1 cellular context compared by ENCODE assay signal in genomic region chr14:61475316-61475715, GRCh38.
TF ChIP-seq lines count a peak whose summit lies in the region.

No MANE protein-coding gene starts in this region.

TF ChIP-seq in WTC11, 78 proteins besides CTCF, POLR2A, EP300 and RAD21 (continued from another document):
- TF ChIP-seq, protein P1, sequence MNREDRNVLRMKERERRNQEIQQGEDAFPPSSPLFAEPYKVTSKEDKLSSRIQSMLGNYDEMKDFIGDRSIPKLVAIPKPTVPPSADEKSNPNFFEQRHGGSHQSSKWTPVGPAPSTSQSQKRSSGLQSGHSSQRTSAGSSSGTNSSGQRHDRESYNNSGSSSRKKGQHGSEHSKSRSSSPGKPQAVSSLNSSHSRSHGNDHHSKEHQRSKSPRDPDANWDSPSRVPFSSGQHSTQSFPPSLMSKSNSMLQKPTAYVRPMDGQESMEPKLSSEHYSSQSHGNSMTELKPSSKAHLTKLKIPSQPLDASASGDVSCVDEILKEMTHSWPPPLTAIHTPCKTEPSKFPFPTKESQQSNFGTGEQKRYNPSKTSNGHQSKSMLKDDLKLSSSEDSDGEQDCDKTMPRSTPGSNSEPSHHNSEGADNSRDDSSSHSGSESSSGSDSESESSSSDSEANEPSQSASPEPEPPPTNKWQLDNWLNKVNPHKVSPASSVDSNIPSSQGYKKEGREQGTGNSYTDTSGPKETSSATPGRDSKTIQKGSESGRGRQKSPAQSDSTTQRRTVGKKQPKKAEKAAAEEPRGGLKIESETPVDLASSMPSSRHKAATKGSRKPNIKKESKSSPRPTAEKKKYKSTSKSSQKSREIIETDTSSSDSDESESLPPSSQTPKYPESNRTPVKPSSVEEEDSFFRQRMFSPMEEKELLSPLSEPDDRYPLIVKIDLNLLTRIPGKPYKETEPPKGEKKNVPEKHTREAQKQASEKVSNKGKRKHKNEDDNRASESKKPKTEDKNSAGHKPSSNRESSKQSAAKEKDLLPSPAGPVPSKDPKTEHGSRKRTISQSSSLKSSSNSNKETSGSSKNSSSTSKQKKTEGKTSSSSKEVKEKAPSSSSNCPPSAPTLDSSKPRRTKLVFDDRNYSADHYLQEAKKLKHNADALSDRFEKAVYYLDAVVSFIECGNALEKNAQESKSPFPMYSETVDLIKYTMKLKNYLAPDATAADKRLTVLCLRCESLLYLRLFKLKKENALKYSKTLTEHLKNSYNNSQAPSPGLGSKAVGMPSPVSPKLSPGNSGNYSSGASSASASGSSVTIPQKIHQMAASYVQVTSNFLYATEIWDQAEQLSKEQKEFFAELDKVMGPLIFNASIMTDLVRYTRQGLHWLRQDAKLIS (CRISPR knock-in tag; IDR thresholded peaks at IDR 0.05; ENCODE audit: borderline replicate concordance), result no peak
- TF ChIP-seq, protein P2, sequence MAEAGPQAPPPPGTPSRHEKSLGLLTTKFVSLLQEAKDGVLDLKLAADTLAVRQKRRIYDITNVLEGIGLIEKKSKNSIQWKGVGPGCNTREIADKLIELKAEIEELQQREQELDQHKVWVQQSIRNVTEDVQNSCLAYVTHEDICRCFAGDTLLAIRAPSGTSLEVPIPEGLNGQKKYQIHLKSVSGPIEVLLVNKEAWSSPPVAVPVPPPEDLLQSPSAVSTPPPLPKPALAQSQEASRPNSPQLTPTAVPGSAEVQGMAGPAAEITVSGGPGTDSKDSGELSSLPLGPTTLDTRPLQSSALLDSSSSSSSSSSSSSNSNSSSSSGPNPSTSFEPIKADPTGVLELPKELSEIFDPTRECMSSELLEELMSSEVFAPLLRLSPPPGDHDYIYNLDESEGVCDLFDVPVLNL (CRISPR knock-in tag; IDR thresholded peaks at IDR 0.05; ENCODE audit: borderline replicate concordance, low read depth), result no peak
- no peak for TF ChIP-seq PRRX2 (CRISPR knock-in tag; IDR thresholded peaks at IDR 0.05)
- TF ChIP-seq ZNF121 (CRISPR knock-in tag; IDR thresholded peaks at IDR 0.05), result no peak
